Comparison of ENCODE assay signal across 26 cellular contexts in genomic region chr12:63855299-63855698, GRCh38. TPM values are rescaled to one million over a fixed set of nuclear protein-coding genes. Genes with fewer than 3 reads are reported as not detected.
DNase-seq lines count a peak whose midpoint lies in the region; ATAC-seq and TF ChIP-seq lines count a peak whose summit lies in the region.
"Had no signal": no experiment of that assay in that cellular context is flagged by ENCODE, and none has a peak within 500 bp of the region (broad histone marks: within the 10 kb centered on the region; RNA-seq: fewer than 3 reads in every experiment).

No MANE protein-coding gene starts in this region.

- H2BK15ac ChIP-seq in mesenchymal stem cell (ENCODE audit: low read depth, poor library complexity, severe bottlenecking) (no peak overlapping the region), neuronal stem cell (ENCODE audit: low read length) (no peak overlapping the region)

- DNase-seq in HEK293T (ENCODE audit: extremely low spot score) (no peak), RWPE1 (ENCODE audit: low spot score) (no peak), mesenchymal stem cell (no peak), progenitor cell of endocrine pancreas (ENCODE audit: low spot score, unreplicated experiment) (no peak), neuronal stem cell (ENCODE audit: low spot score) (no peak), gastrocnemius medialis (no peak), cerebellar cortex (ENCODE audit: low spot score) (no peak), left lung (no peak)
- DNase-seq: 8988T; ACHN; BE2C; C1 segment of cervical spinal cord; CD4-positive, alpha-beta memory T cell; CD4-positive, CD25-positive, alpha-beta regulatory T cell; CD8-positive, alpha-beta memory T cell; COR-L47; DMS 273 treated with DMSO at 0.1 percent for 48 hours; DMS153; DMS53; DMS79; DND-41; EL; GDM1 had no signal

- H3K4ac ChIP-seq in mesenchymal stem cell (ENCODE audit: low read depth in 1 of 2, low read length in 2 of 2), result no peak overlapping the region
- no peak overlapping the region for H3K4ac ChIP-seq in neuronal stem cell (ENCODE audit: low read length)

- H2AK5ac ChIP-seq in mesenchymal stem cell (ENCODE audit: low read length, severe bottlenecking) (peak overlapping the region; percentile 91), neuronal stem cell (ENCODE audit: low read depth, low read length) (no peak overlapping the region)

- TF ChIP-seq POLR2A in gastrocnemius medialis (IDR thresholded peaks at IDR 0.05), result no peak

- H3K9me3 ChIP-seq in mesenchymal stem cell (ENCODE audit: control insufficient read depth, low read length) (no peaks in the 10 kb centered on the region), neuronal stem cell (replicated peaks in 1 of 2; ENCODE audit: control insufficient read depth in 2 of 2, insufficient read depth in 1 of 2, low read depth in 1 of 2, low read length in 2 of 2) (peaks cover 0 to 3% of the 10 kb centered on the region in 2 donors), gastrocnemius medialis (no peaks in the 10 kb centered on the region), left lung (no peaks in the 10 kb centered on the region)
- H3K9me3 ChIP-seq: BE2C, BLaER1 had no signal

- no peak overlapping the region for H3K9ac ChIP-seq in mesenchymal stem cell (ENCODE audit: low read length)
- H3K9ac ChIP-seq in neuronal stem cell (ENCODE audit: low read depth, low read length, poor library complexity), result no peak overlapping the region
- H3K9ac ChIP-seq: BLaER1 had no signal

- H3K27ac Mint-ChIP-seq in progenitor cell of endocrine pancreas, result peak overlapping the region; percentile 45
- H3K27ac Mint-ChIP-seq: CD14-positive monocyte; CD4-positive, alpha-beta memory T cell had no signal

- H4K91ac ChIP-seq in mesenchymal stem cell (ENCODE audit: low read length), result no peak overlapping the region
- H4K91ac ChIP-seq in neuronal stem cell (ENCODE audit: low read depth, low read length, poor library complexity), result no peak overlapping the region

- H3K4me1 ChIP-seq in mesenchymal stem cell (ENCODE audit: control insufficient read depth, insufficient read depth, low read depth, low read length) (peaks cover 7% of the 10 kb centered on the region), neuronal stem cell (ENCODE audit: control insufficient read depth in 2 of 2, insufficient read depth in 1 of 2, low read depth in 1 of 2, low read length in 2 of 2) (no peaks in the 10 kb centered on the region), gastrocnemius medialis (no peaks in the 10 kb centered on the region), left lung (no peaks in the 10 kb centered on the region)
- H3K4me1 ChIP-seq: BLaER1 had no signal

- H3K4me2 ChIP-seq in mesenchymal stem cell (ENCODE audit: low read length, poor library complexity, severe bottlenecking) (no peak overlapping the region), neuronal stem cell (ENCODE audit: insufficient read depth, low read length, poor library complexity, severe bottlenecking) (no peak overlapping the region)
- H3K4me2 ChIP-seq: BLaER1 had no signal

- H4K8ac ChIP-seq in mesenchymal stem cell (ENCODE audit: low read length), result no peak overlapping the region
- H4K8ac ChIP-seq in neuronal stem cell (ENCODE audit: low read depth, low read length), result no peak overlapping the region

- 95% methylated on average over 3 of the region's 3 CpGs for WGBS in mesenchymal stem cell
- WGBS in neuronal stem cell (ENCODE audit: extremely low coverage in 2 of 2, insufficient read length in 2 of 2, insufficient replicate concordance in 1 of 2), 2 donors, result no CpG with 5 or more reads among the region's 3 CpGs

- H3K27me3 Mint-ChIP-seq in progenitor cell of endocrine pancreas, result no peaks in the 10 kb centered on the region

- H2AFZ ChIP-seq in mesenchymal stem cell (ENCODE audit: low read depth, low read length) (no peak overlapping the region), neuronal stem cell (ENCODE audit: low read length) (no peak overlapping the region)

- CTCF ChIA-PET in HEK293T (lab: Yijun Ruan, JAX) (interaction anchor here (1.1 kb wide), 1 partner anchor 10 kb away, joined by 4 read pairs; no protein-coding TSS in a partner anchor), RWPE1 (lab: Yijun Ruan, JAX) (no interaction called here)

- no peak overlapping the region for H3K4me3 Mint-ChIP-seq in progenitor cell of endocrine pancreas (ENCODE audit: low read depth)
- H3K4me3 Mint-ChIP-seq: CD14-positive monocyte; CD4-positive, alpha-beta memory T cell; CD4-positive, CD25-positive, alpha-beta regulatory T cell; CD8-positive, alpha-beta memory T cell had no signal

- 0 out of 2 replicates have a peak overlapping the region, but pooled peaks have one; percentile 31 for H3K27ac ChIP-seq in RWPE1
- no peak overlapping the region for H3K27ac ChIP-seq in mesenchymal stem cell (ENCODE audit: low read length, poor library complexity, severe bottlenecking)
- H3K27ac ChIP-seq in neuronal stem cell (replicated peaks; ENCODE audit: low read length), result no peak overlapping the region
- H3K27ac ChIP-seq in gastrocnemius medialis, result no peak overlapping the region
- H3K27ac ChIP-seq in left lung, result no peak overlapping the region
- H3K27ac ChIP-seq: BLaER1 had no signal

- no peak overlapping the region for H2BK120ac ChIP-seq in mesenchymal stem cell (ENCODE audit: low read depth, low read length)
- no peak overlapping the region for H2BK120ac ChIP-seq in neuronal stem cell (ENCODE audit: low read depth, low read length)

- peaks cover 10% of the 10 kb centered on the region for H3K4me1 Mint-ChIP-seq in progenitor cell of endocrine pancreas (ENCODE audit: low read depth)
- H3K4me1 Mint-ChIP-seq: CD14-positive monocyte; CD4-positive, alpha-beta memory T cell; CD4-positive, CD25-positive, alpha-beta regulatory T cell; CD8-positive, alpha-beta memory T cell had no signal

- no peak overlapping the region for H3K14ac ChIP-seq in mesenchymal stem cell (ENCODE audit: low read length in 2 of 2)
- no peak overlapping the region for H3K14ac ChIP-seq in neuronal stem cell (ENCODE audit: low read length)

- ATAC-seq in gastrocnemius medialis, result no peak
- no peak for ATAC-seq in left lung
- ATAC-seq: GM12878 had no signal

- no peaks in the 10 kb centered on the region for H3K79me1 ChIP-seq in mesenchymal stem cell (replicated peaks; ENCODE audit: low read length, poor library complexity, severe bottlenecking)
- no peaks in the 10 kb centered on the region for H3K79me1 ChIP-seq in neuronal stem cell (ENCODE audit: low read depth, low read length)

- TF ChIP-seq CTCF in RWPE1 (conservative IDR thresholded peaks at IDR 0.05; ENCODE audit: low read depth), result no peak
- TF ChIP-seq CTCF in progenitor cell of endocrine pancreas (IDR thresholded peaks at IDR 0.05; ENCODE audit: unreplicated experiment), result no peak
- no peak for TF ChIP-seq CTCF in gastrocnemius medialis (IDR thresholded peaks at IDR 0.05 in 4 of 5, conservative IDR thresholded peaks at IDR 0.05 in 1 of 5)
- TF ChIP-seq CTCF in left lung (IDR thresholded peaks at IDR 0.05), result no peak

- POLR2A ChIA-PET in HEK293T (lab: Yijun Ruan, JAX) (no interaction called here), RWPE1 (lab: Yijun Ruan, JAX; ENCODE audit: low non-redundant PET) (no interaction called here)

- in situ Hi-C loops in gastrocnemius medialis (cut with MboI; ENCODE audit: low sequenced_read_pairs in 4 of 4), result no loop called here

- intact Hi-C loops in gastrocnemius medialis (cut with DNase I; ENCODE audit: low total_unique reads) (no loop called here), left lung (cut with DNase I) (no loop called here)

- H3K18ac ChIP-seq in mesenchymal stem cell (ENCODE audit: low read depth in 1 of 2, low read length in 2 of 2), result no peak overlapping the region
- H3K18ac ChIP-seq in neuronal stem cell (ENCODE audit: low read length), result no peak overlapping the region

- H2BK5ac ChIP-seq in mesenchymal stem cell (ENCODE audit: low read depth, low read length, poor library complexity, severe bottlenecking) (no peak overlapping the region), neuronal stem cell (ENCODE audit: low read length) (no peak overlapping the region)

- H2BK12ac ChIP-seq in mesenchymal stem cell (ENCODE audit: low read length in 2 of 2) (no peak overlapping the region), neuronal stem cell (ENCODE audit: low read length) (no peak overlapping the region)

- H3K36me3 Mint-ChIP-seq in progenitor cell of endocrine pancreas (ENCODE audit: insufficient read depth), result peaks cover 2% of the 10 kb centered on the region
- H3K36me3 Mint-ChIP-seq: CD14-positive monocyte; CD4-positive, alpha-beta memory T cell; CD4-positive, CD25-positive, alpha-beta regulatory T cell; CD8-positive, alpha-beta memory T cell had no signal

- no peaks in the 10 kb centered on the region for H3K27me3 ChIP-seq in mesenchymal stem cell (ENCODE audit: control insufficient read depth in 1 of 2, insufficient read depth in 1 of 2, low read length in 2 of 2)
- no peaks in the 10 kb centered on the region for H3K27me3 ChIP-seq in neuronal stem cell (ENCODE audit: control insufficient read depth in 3 of 3, insufficient read depth in 3 of 3, low read depth in 1 of 3, low read length in 3 of 3)
- no peaks in the 10 kb centered on the region for H3K27me3 ChIP-seq in gastrocnemius medialis
- H3K27me3 ChIP-seq in left lung, result no peaks in the 10 kb centered on the region
- H3K27me3 ChIP-seq: BE2C, BLaER1 had no signal

- H3K23ac ChIP-seq in mesenchymal stem cell (ENCODE audit: low read length in 2 of 2) (no peak overlapping the region), neuronal stem cell (ENCODE audit: low read depth, low read length, poor library complexity) (no peak overlapping the region)

- H3K36me3 ChIP-seq in mesenchymal stem cell (ENCODE audit: control insufficient read depth in 1 of 2, insufficient read depth in 2 of 2, low read depth in 1 of 2, low read length in 2 of 2), result peaks cover 9 to 29% of the 10 kb centered on the region in 2 experiments
- no peaks in the 10 kb centered on the region for H3K36me3 ChIP-seq in neuronal stem cell (replicated peaks in 1 of 2; ENCODE audit: control insufficient read depth in 2 of 2, insufficient read depth in 2 of 2, low read length in 2 of 2)
- H3K36me3 ChIP-seq in gastrocnemius medialis, result no peaks in the 10 kb centered on the region
- H3K36me3 ChIP-seq in left lung, result no peaks in the 10 kb centered on the region
- H3K36me3 ChIP-seq: BE2C, BLaER1 had no signal

- H3K9me3 Mint-ChIP-seq in progenitor cell of endocrine pancreas (ENCODE audit: low read depth), result no peaks in the 10 kb centered on the region
- H3K9me3 Mint-ChIP-seq: CD14-positive monocyte; CD4-positive, alpha-beta memory T cell; CD4-positive, CD25-positive, alpha-beta regulatory T cell; CD8-positive, alpha-beta memory T cell had no signal

- H3K4me3 ChIP-seq in mesenchymal stem cell (ENCODE audit: insufficient read depth in 1 of 2, low read depth in 1 of 2, low read length in 2 of 2), result no peak overlapping the region
- H3K4me3 ChIP-seq in neuronal stem cell (ENCODE audit: low read length in 2 of 2), result no peak overlapping the region
- no peak overlapping the region for H3K4me3 ChIP-seq in gastrocnemius medialis
- H3K4me3 ChIP-seq in left lung, result no peak overlapping the region
- H3K4me3 ChIP-seq: BLaER1, GM12878 had no signal

TF ChIP-seq in HEK293T, 16 proteins besides CTCF, POLR2A, EP300 and RAD21 (continues in another document):
- TF ChIP-seq ZNF384 (IDR thresholded peaks at IDR 0.05), result peak; percentile 59; the same call in 1 of the 2 replicates

RNA-seq across cellular contexts. Expression of gene SRGAP1, which starts 10.8 kb away (rescaled TPM):
- polyA plus RNA-seq in mesenchymal stem cell (2013, experiment 1 of 2), result 10.1 TPM
- 9.9 TPM for polyA plus RNA-seq in mesenchymal stem cell (2013, experiment 2 of 2)
- 17.8 and 23.1 TPM in 2 replicates for total RNA-seq in progenitor cell of endocrine pancreas
- polyA plus RNA-seq in neuronal stem cell (2013, experiment 1 of 2), result 2.6 TPM
- polyA plus RNA-seq in neuronal stem cell (2013, experiment 2 of 2), result 2.2 TPM
- total RNA-seq in gastrocnemius medialis, result under 1 TPM; 0.36 to 0.85 (median 0.66) TPM
- total RNA-seq in left lung, result 10 to 100 TPM; 12.7 to 15.6 TPM
- total RNA-seq: CD4-positive, CD25-positive, alpha-beta regulatory T cell had no signal

Comparison
In these comparisons a context has a peak if more than half of its experiments do, and no peak if none do; other contexts are left out.
1. RNA of gene SRGAP1, which starts 10.8 kb away (total RNA-seq): 17.8 to 23.1 TPM in progenitor cell of endocrine pancreas and 12.7 to 15.6 TPM in left lung; 0.36 to 0.85 TPM in gastrocnemius medialis; every median in the first group is over 4 times any median in the second.